ENCODE assay signal across 13 cellular contexts in genomic region chr1:58249371-58249728, GRCh38.
DNase-seq lines count a peak whose midpoint lies in the region; TF ChIP-seq lines count a peak whose summit lies in the region.
"Had no signal": no experiment of that assay in that cellular context is flagged by ENCODE, and none has a peak within 500 bp of the region (broad histone marks: within the 10 kb centered on the region; RNA-seq: fewer than 3 reads in every experiment).

No MANE protein-coding gene starts in this region.

- H3K27ac Mint-ChIP-seq in CD8-positive, alpha-beta memory T cell, result no peak overlapping the region
- peak overlapping the region; percentile 48 for H3K27ac Mint-ChIP-seq in glutamatergic neuron (ENCODE audit: unreplicated experiment)
- H3K27ac Mint-ChIP-seq: activated CD8-positive, alpha-beta memory T cell treated with anti-CD3 and anti-CD28 coated beads, Interleukin-2, amount 10 ng/mL, durations not matched to agents 7 days and 5 days had no signal

- POLR2A ChIA-PET in CD8-positive, alpha-beta memory T cell (lab: Charles Lee), result no interaction called here

- peaks cover 2 to 12% (median 7%) of the 10 kb centered on the region in 3 donors for H3K4me1 Mint-ChIP-seq in CD8-positive, alpha-beta memory T cell
- H3K4me1 Mint-ChIP-seq in glutamatergic neuron (ENCODE audit: low read depth, unreplicated experiment), result peaks cover 12% of the 10 kb centered on the region

- TF ChIP-seq CTCF in glutamatergic neuron (IDR thresholded peaks at IDR 0.05; ENCODE audit: partially characterized antibody, unreplicated experiment) (no peak), prostate gland (IDR thresholded peaks at IDR 0.05) (no peak)

- peak overlapping the region in 5 of 7 donors; percentile 23 to 92 (median 75) for H3K4me3 Mint-ChIP-seq in CD8-positive, alpha-beta memory T cell
- peak overlapping the region; percentile 90 for H3K4me3 Mint-ChIP-seq in glutamatergic neuron (ENCODE audit: unreplicated experiment)
- H3K4me3 Mint-ChIP-seq: activated CD8-positive, alpha-beta memory T cell treated with anti-CD3 and anti-CD28 coated beads, Interleukin-2, amount 10 ng/mL, durations not matched to agents 7 days and 5 days had no signal

- H3K4me3 ChIP-seq in CD8-positive, alpha-beta memory T cell (ENCODE audit: low read length), result no peak overlapping the region
- H3K4me3 ChIP-seq in prostate gland, result peak overlapping the region; percentile 12 to 22

- peaks cover 9 to 36% of the 10 kb centered on the region in 2 donors for H3K27me3 Mint-ChIP-seq in CD8-positive, alpha-beta memory T cell
- H3K27me3 Mint-ChIP-seq in glutamatergic neuron (ENCODE audit: unreplicated experiment), result peaks cover 6% of the 10 kb centered on the region

- no peaks in the 10 kb centered on the region for H3K36me3 ChIP-seq in CD8-positive, alpha-beta memory T cell (ENCODE audit: insufficient read depth, low read length)
- no peaks in the 10 kb centered on the region for H3K36me3 ChIP-seq in prostate gland

- H3K9me3 Mint-ChIP-seq in CD8-positive, alpha-beta memory T cell, result no peaks in the 10 kb centered on the region
- peaks cover 4% of the 10 kb centered on the region for H3K9me3 Mint-ChIP-seq in glutamatergic neuron (ENCODE audit: unreplicated experiment)

- TF ChIP-seq POLR2A in prostate gland (IDR thresholded peaks at IDR 0.05), result no peak

- CTCF ChIA-PET in CD8-positive, alpha-beta memory T cell (lab: Charles Lee), result no interaction called here

- intact Hi-C loops in prostate gland (cut with DNase I), result no loop called here

- H3K27me3 ChIP-seq in CD8-positive, alpha-beta memory T cell (ENCODE audit: insufficient read depth, low read length, poor library complexity, severe bottlenecking), result peaks cover 3% of the 10 kb centered on the region
- H3K27me3 ChIP-seq in prostate gland (replicated peaks; ENCODE audit: insufficient read depth), result peaks cover 11% of the 10 kb centered on the region

- DNase-seq in CD8-positive, alpha-beta memory T cell, result no peak
- DNase-seq in NCI-H1105 (lab: John Stamatoyannopoulos, UW) (peak; percentile 9), glutamatergic neuron (no peak), prostate gland (ENCODE audit: low spot score) (no peak), NCI-H2171 treated with DMSO at 0.1 percent for 48 hours (lab: John Stamatoyannopoulos, UW) (no peak), DMS153 treated with DMSO at 0.1 percent for 48 hours (lab: John Stamatoyannopoulos, UW; ENCODE audit: unreplicated experiment) (no peak), DMS79 (lab: John Stamatoyannopoulos, UW) (no peak), NCI-H1436 treated with DMSO at 0.1 percent for 48 hours (lab: John Stamatoyannopoulos, UW) (no peak)
- DNase-seq: activated CD8-positive, alpha-beta memory T cell treated with anti-CD3 and anti-CD28 coated beads, Interleukin-2, amount 10 ng/mL, durations not matched to agents 7 days and 5 days; DMS153; NCI-H187 treated with DMSO at 0.1 percent for 48 hours; OCI-M1; T1000 had no signal

- no peaks in the 10 kb centered on the region for H3K36me3 Mint-ChIP-seq in CD8-positive, alpha-beta memory T cell
- no peaks in the 10 kb centered on the region for H3K36me3 Mint-ChIP-seq in glutamatergic neuron (ENCODE audit: unreplicated experiment)
- H3K36me3 Mint-ChIP-seq: activated CD8-positive, alpha-beta memory T cell treated with anti-CD3 and anti-CD28 coated beads, Interleukin-2, amount 10 ng/mL, durations not matched to agents 7 days and 5 days had no signal

- no peaks in the 10 kb centered on the region for H3K4me1 ChIP-seq in CD8-positive, alpha-beta memory T cell (ENCODE audit: insufficient read depth, low read length)
- peaks cover 9% of the 10 kb centered on the region for H3K4me1 ChIP-seq in prostate gland (replicated peaks)

- H3K9me3 ChIP-seq in CD8-positive, alpha-beta memory T cell (ENCODE audit: low read length), result no peaks in the 10 kb centered on the region
- H3K9me3 ChIP-seq in prostate gland, result no peaks in the 10 kb centered on the region

- no peak overlapping the region for H3K27ac ChIP-seq in CD8-positive, alpha-beta memory T cell (ENCODE audit: low read depth, low read length)
- no peak overlapping the region for H3K27ac ChIP-seq in prostate gland

- WGBS in prostate gland, result 2% methylated on average over 15 of the region's 15 CpGs
